In the genomic region with DNA sequence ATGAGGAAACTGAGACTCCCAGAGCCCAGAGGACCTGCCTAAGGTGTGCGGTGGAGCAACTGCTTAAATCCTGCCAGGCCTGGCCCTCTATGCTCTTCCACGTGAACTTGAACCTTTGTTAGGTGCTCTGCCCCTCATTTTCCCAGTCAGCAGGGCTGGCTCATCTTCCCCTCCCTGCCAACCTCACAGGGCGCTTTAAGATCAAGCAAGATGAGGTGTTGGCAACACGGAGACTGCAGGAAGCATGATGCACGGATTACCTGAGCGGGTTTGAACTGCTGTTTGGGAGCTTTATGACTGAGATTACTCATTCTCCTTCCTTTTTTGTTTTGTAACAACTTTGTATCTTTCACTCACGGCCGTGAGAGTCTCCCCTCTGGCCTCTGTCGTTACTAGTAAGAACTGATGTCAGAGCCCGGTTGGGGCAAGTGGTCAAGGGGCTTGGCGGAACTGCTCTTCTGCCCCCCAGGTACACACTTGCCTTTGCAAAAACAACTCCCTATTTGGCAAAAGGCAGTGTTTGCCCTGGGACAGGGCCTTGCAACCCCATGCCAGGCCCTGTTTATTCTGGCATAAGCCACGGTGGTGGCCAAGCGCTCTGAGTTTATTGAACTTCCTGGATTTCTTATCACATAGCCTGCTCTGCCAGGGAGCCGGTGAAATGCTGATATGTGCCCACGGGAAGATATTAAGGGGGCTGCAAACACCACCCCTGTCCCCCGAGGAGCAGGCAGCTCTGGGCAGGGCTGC, we compare ENCODE assay signal across 22 cellular contexts.
DNase-seq lines count a peak whose midpoint lies in the region; ATAC-seq and TF ChIP-seq lines count a peak whose summit lies in the region.
"Had no signal": no experiment of that assay in that cellular context is flagged by ENCODE, and none has a peak within 500 bp of the region (broad histone marks: within the 10 kb centered on the region; RNA-seq: fewer than 3 reads in every experiment).

No MANE protein-coding gene starts in this region.

- peaks cover 0 to 61% (median 27%) of the 10 kb centered on the region in 4 donors for H3K4me1 ChIP-seq in right lobe of liver
- peaks cover 51% of the 10 kb centered on the region for H3K4me1 ChIP-seq in suprapubic skin

- H3K9me3 ChIP-seq in right lobe of liver: no peaks in the 10 kb centered on the region
- H3K9me3 ChIP-seq in suprapubic skin: no peaks in the 10 kb centered on the region

- H3K4me3 ChIP-seq in coronary artery: peak overlapping the region; percentile 0
- H3K4me3 ChIP-seq in right lobe of liver: no peak overlapping the region
- H3K4me3 ChIP-seq in suprapubic skin: no peak overlapping the region
- H3K4me3 ChIP-seq: hepatocyte had no signal

- peak; percentile 22 for TF ChIP-seq POLR2A in right lobe of liver (IDR thresholded peaks at IDR 0.05)
- no peak for TF ChIP-seq POLR2A in suprapubic skin (IDR thresholded peaks at IDR 0.05)

- no peaks in the 10 kb centered on the region for H3K27me3 ChIP-seq in right lobe of liver
- H3K27me3 ChIP-seq in suprapubic skin: no peaks in the 10 kb centered on the region
- H3K27me3 ChIP-seq: hepatocyte had no signal

- intact Hi-C loops in right lobe of liver (cut with DNase I) (no loop called here), sciatic nerve (cut with DNase I) (loop anchor here (5.0 kb wide), 1 partner anchor 1306 kb away; no protein-coding TSS in a partner anchor)

- WGBS in right lobe of liver (ENCODE audit: insufficient coverage, low coverage, low lambda C conversion rate, missing lambda C conversion rate): 31% methylated on average over 11 of the region's 16 CpGs
- WGBS in suprapubic skin: 62% methylated on average over 16 of the region's 16 CpGs

- no peak for TF ChIP-seq EP300 in suprapubic skin (IDR thresholded peaks at IDR 0.05)

- H3K36me3 ChIP-seq in right lobe of liver (no peaks in the 10 kb centered on the region), suprapubic skin (no peaks in the 10 kb centered on the region)
- H3K36me3 ChIP-seq: WERI-Rb-1 had no signal

- DNase-seq in M059J (ENCODE audit: low read depth) (peak; percentile 41), coronary artery (ENCODE audit: low spot score) (no peak), right lobe of liver (peak; percentile 76 to 91 (median 90)), suprapubic skin (ENCODE audit: low spot score in 2 of 2) (peak; percentile 51 to 67), sciatic nerve (ENCODE audit: low spot score) (no peak), putamen (ENCODE audit: low spot score) (no peak), NCI-H146 (lab: John Stamatoyannopoulos, UW) (no peak)
- no peak for DNase-seq in activated CD4-positive, alpha-beta T cell treated with anti-CD3 and anti-CD28 coated beads, Interleukin-2, amount 50 U/mL, for 48 hours
- DNase-seq: activated CD4-positive, alpha-beta memory T cell treated with anti-CD3 and anti-CD28 coated beads for 36 hours; activated naive CD4-positive, alpha-beta T cell treated with Interleukin-2 at 50 U/mL for 16 hours; CD8-positive, alpha-beta T cell; DMS79; H7; mesendoderm; NCI-H187 treated with DMSO at 0.1 percent for 48 hours; NCI-H510A; stimulated activated CD4-positive, alpha-beta T cell treated with anti-CD3 and anti-CD28 coated beads, Interleukin-12 subunit alpha, Interleukin-12 subunit beta, amount 100 ng/mL, for 4 hours; substantia nigra; WERI-Rb-1 had no signal

- ATAC-seq in right lobe of liver (peak; percentile 68 to 82 (median 76)), sciatic nerve (no peak)
- ATAC-seq: CD8-positive, alpha-beta T cell; Right ventricle myocardium inferior had no signal

- TF ChIP-seq CTCF in coronary artery (IDR thresholded peaks at IDR 0.05) (no peak), right lobe of liver (IDR thresholded peaks at IDR 0.05) (no peak), suprapubic skin (IDR thresholded peaks at IDR 0.05) (no peak)

- peak overlapping the region; percentile 9 to 40 for H3K27ac ChIP-seq in coronary artery
- H3K27ac ChIP-seq in right lobe of liver: peak overlapping the region; percentile 90 to 97 (median 92)
- H3K27ac ChIP-seq in suprapubic skin: peak overlapping the region; percentile 73
- H3K27ac ChIP-seq: hepatocyte, HL-60, WERI-Rb-1 had no signal

Comparison
In these comparisons a context has a peak if more than half of its experiments do, and no peak if none do; other contexts are left out.
1. DNase-seq: peak in M059J (single experiment), right lobe of liver (3 of 3) and suprapubic skin (2 of 2); none in coronary artery (single experiment), sciatic nerve (single experiment), putamen (single experiment), activated CD4-positive, alpha-beta T cell treated with anti-CD3 and anti-CD28 coated beads, Interleukin-2, amount 50 U/mL, for 48 hours (0 of 2) and NCI-H146 (single experiment).
2. H3K27ac ChIP-seq: peak in every context shown above with its lines; median percentile 92 in right lobe of liver; 73 in suprapubic skin; 24 in coronary artery.